ENCODE assay signal across 8 cellular contexts in genomic region chr6:158793432-158793831, GRCh38. TPM values are rescaled to one million over a fixed set of nuclear protein-coding genes. Genes with fewer than 3 reads are reported as not detected.
DNase-seq lines count a peak whose midpoint lies in the region; ATAC-seq and TF ChIP-seq lines count a peak whose summit lies in the region.

No MANE protein-coding gene starts in this region.

- H3K36me3 Mint-ChIP-seq in activated CD8-positive, alpha-beta memory T cell treated with anti-CD3 and anti-CD28 coated beads, Interleukin-2, amount 10 ng/mL, durations not matched to agents 7 days and 5 days = peaks cover 28% of the 10 kb centered on the region

- no peaks in the 10 kb centered on the region for H3K27me3 ChIP-seq in HAP-1 (ENCODE audit: low read depth)

- no peak for TF ChIP-seq CTCF in omental fat pad (IDR thresholded peaks at IDR 0.05)

- peak; percentile 56 for ATAC-seq in activated CD8-positive, alpha-beta memory T cell treated with anti-CD3 and anti-CD28 coated beads, Interleukin-2, amount 10 ng/mL, durations not matched to agents 7 days and 5 days
- ATAC-seq in omental fat pad (ENCODE audit: low FRiP score) (peak; percentile 36), HG03025 (IDR thresholded peaks at IDR 0.05; ENCODE audit: low FRiP score, unreplicated experiment) (no peak)

- no peak overlapping the region for H3K4me3 ChIP-seq in HAP-1

- H3K36me3 ChIP-seq in HAP-1 (replicated peaks) = peaks cover 19% of the 10 kb centered on the region

- DNase-seq in activated CD8-positive, alpha-beta memory T cell treated with anti-CD3 and anti-CD28 coated beads, Interleukin-2, amount 10 ng/mL, durations not matched to agents 7 days and 5 days = no peak
- no peak for DNase-seq in activated CD8-positive, alpha-beta memory T cell treated with anti-CD3 and anti-CD28 coated beads, Interleukin-2, amount 50 U/mL, for 48 hours
- DNase-seq in HAP-1 (ENCODE audit: low spot score in 2 of 2) (peak; percentile 47 to 49), NCI-H524 treated with DMSO at 0.1 percent for 48 hours (lab: John Stamatoyannopoulos, UW) (peak; percentile 70), dermis blood vessel endothelial cell (peak; percentile 61), omental fat pad (ENCODE audit: low spot score) (no peak), OCI-M2 (lab: John Stamatoyannopoulos, UW; ENCODE audit: unreplicated experiment) (no peak)

- H3K9me3 ChIP-seq in HAP-1 = no peaks in the 10 kb centered on the region

- in situ Hi-C loops in HAP-1 (cut with MboI; ENCODE audit: low sequenced_read_pairs) = loop anchor here (25.0 kb wide), 1 partner anchor 169 kb away; no protein-coding TSS in a partner anchor

- CTCF ChIA-PET in activated CD8-positive, alpha-beta memory T cell treated with anti-CD3 and anti-CD28 coated beads, Interleukin-2, amount 10 ng/mL, durations not matched to agents 7 days and 5 days (lab: Charles Lee) = interaction anchor here (0.6 to 2.1 kb wide), 30 partner anchors 11 to 343 kb away, joined by 3 to 11 read pairs (median 4); no protein-coding TSS in a partner anchor

- H3K27me3 Mint-ChIP-seq in activated CD8-positive, alpha-beta memory T cell treated with anti-CD3 and anti-CD28 coated beads, Interleukin-2, amount 10 ng/mL, durations not matched to agents 7 days and 5 days = no peaks in the 10 kb centered on the region

- peaks cover 84% of the 10 kb centered on the region for H3K4me1 Mint-ChIP-seq in activated CD8-positive, alpha-beta memory T cell treated with anti-CD3 and anti-CD28 coated beads, Interleukin-2, amount 10 ng/mL, durations not matched to agents 7 days and 5 days

- H3K4me1 ChIP-seq in HAP-1 = no peaks in the 10 kb centered on the region; the same call in none of the 2 replicates

- no peaks in the 10 kb centered on the region for H3K9me3 Mint-ChIP-seq in activated CD8-positive, alpha-beta memory T cell treated with anti-CD3 and anti-CD28 coated beads, Interleukin-2, amount 10 ng/mL, durations not matched to agents 7 days and 5 days (ENCODE audit: low read depth)

- no peak overlapping the region for H3K4me3 Mint-ChIP-seq in activated CD8-positive, alpha-beta memory T cell treated with anti-CD3 and anti-CD28 coated beads, Interleukin-2, amount 10 ng/mL, durations not matched to agents 7 days and 5 days

- H3K27ac Mint-ChIP-seq in activated CD8-positive, alpha-beta memory T cell treated with anti-CD3 and anti-CD28 coated beads, Interleukin-2, amount 10 ng/mL, durations not matched to agents 7 days and 5 days = peak overlapping the region; percentile 32

RNA-seq across cellular contexts. Expression of gene EZR, which starts 25.7 kb away (rescaled TPM):
- 100 to 1,000 TPM; 187 to 214 TPM for total RNA-seq in activated CD8-positive, alpha-beta memory T cell treated with anti-CD3 and anti-CD28 coated beads, Interleukin-2, amount 10 ng/mL, durations not matched to agents 7 days and 5 days
- total RNA-seq in dermis blood vessel endothelial cell (90.7 and 105 TPM in 2 replicates), omental fat pad (100 to 1,000 TPM in 2 of 4 donors, 10 to 100 TPM in 2; 60.9 to 480 (median 251) TPM)

Comparison
In these comparisons a context has a peak if more than half of its experiments do, and no peak if none do; other contexts are left out.
1. DNase-seq: peak in HAP-1 (2 of 2), NCI-H524 treated with DMSO at 0.1 percent for 48 hours (single experiment) and dermis blood vessel endothelial cell (single experiment); none in activated CD8-positive, alpha-beta memory T cell treated with anti-CD3 and anti-CD28 coated beads, Interleukin-2, amount 10 ng/mL, durations not matched to agents 7 days and 5 days (single experiment), activated CD8-positive, alpha-beta memory T cell treated with anti-CD3 and anti-CD28 coated beads, Interleukin-2, amount 50 U/mL, for 48 hours (single experiment), omental fat pad (single experiment) and OCI-M2 (single experiment).